In genomic region chr7:30751257-30751650, GRCh38 we compare ENCODE assay signal across 13 cellular contexts. TPM values are rescaled to one million over a fixed set of nuclear protein-coding genes. Genes with fewer than 3 reads are reported as not detected.
A peak's percentile ranks its signal among the peaks of the same experiment; 100 is the strongest.
DNase-seq lines count a peak whose midpoint lies in the region; ATAC-seq and TF ChIP-seq lines count a peak whose summit lies in the region.
"Had no signal": no experiment of that assay in that cellular context is flagged by ENCODE, and none has a peak within 500 bp of the region (broad histone marks: within the 10 kb centered on the region; RNA-seq: fewer than 3 reads in every experiment).

No MANE protein-coding gene starts in this region.

- H3K36me3 ChIP-seq in heart left ventricle: peaks cover 0 to 12% (median 0%) of the 10 kb centered on the region in 9 donors
- no peaks in the 10 kb centered on the region for H3K36me3 ChIP-seq in hepatocyte (replicated peaks; ENCODE audit: insufficient read depth, low read depth)
- no peaks in the 10 kb centered on the region for H3K36me3 ChIP-seq in rectal smooth muscle tissue (ENCODE audit: control insufficient read depth, insufficient read depth, low read length)
- no peaks in the 10 kb centered on the region for H3K36me3 ChIP-seq in uterus
- H3K36me3 ChIP-seq: ovary had no signal

- H3K4me3 ChIP-seq in heart left ventricle: peak overlapping the region in 9 of 12 donors; percentile 43 to 69 (median 51)
- H3K4me3 ChIP-seq in hepatocyte: no peak overlapping the region
- peak overlapping the region; percentile 10 for H3K4me3 ChIP-seq in rectal smooth muscle tissue (ENCODE audit: low read length)
- no peak overlapping the region for H3K4me3 ChIP-seq in uterus
- H3K4me3 ChIP-seq: ovary had no signal

- 46 to 66% (median 58%) methylated on average over 6 of the region's 6 CpGs for WGBS in heart left ventricle, 4 donors
- WGBS in hepatocyte (ENCODE audit: low lambda C conversion rate, missing lambda C conversion rate): 64% methylated on average over 6 of the region's 6 CpGs

- H4K20me1 ChIP-seq in hepatocyte (ENCODE audit: insufficient read depth, poor library complexity, severe bottlenecking): no peaks in the 10 kb centered on the region

- no peaks in the 10 kb centered on the region for H3K27me3 ChIP-seq in heart left ventricle
- H3K27me3 ChIP-seq in hepatocyte: no peaks in the 10 kb centered on the region
- H3K27me3 ChIP-seq in rectal smooth muscle tissue (ENCODE audit: control insufficient read depth, insufficient read depth, low read length): no peaks in the 10 kb centered on the region
- no peaks in the 10 kb centered on the region for H3K27me3 ChIP-seq in uterus
- H3K27me3 ChIP-seq: ovary had no signal

- H3K79me2 ChIP-seq in hepatocyte: no peaks in the 10 kb centered on the region

- intact Hi-C loops in heart left ventricle (cut with DNase I): loop anchor here in 1 of 10 donors (5.0 kb wide), 1 partner anchor 36 kb away; no protein-coding TSS in a partner anchor
- intact Hi-C loops in cardiac septum (cut with DNase I): loop anchor here (5.0 kb wide), 2 partner anchors 46 to 161 kb away; partner anchors contain the start of gene AQP1
- intact Hi-C loops in uterus (cut with DNase I; ENCODE audit: low total_unique reads): no loop called here

- DNase-seq in heart left ventricle: no peak
- no peak for DNase-seq in cardiac septum (ENCODE audit: low spot score)
- no peak for DNase-seq in hepatocyte (ENCODE audit: low spot score)
- DNase-seq in uterus: no peak
- no peak for DNase-seq in GDM1 (lab: John Stamatoyannopoulos, UW)
- no peak for DNase-seq in NCI-H2107 treated with DMSO at 0.1 percent for 48 hours (lab: John Stamatoyannopoulos, UW; ENCODE audit: unreplicated experiment)
- DNase-seq: H9; NCI-H774; RPMI8226; stimulated activated naive CD4-positive, alpha-beta T cell had no signal

- H3K4me1 ChIP-seq in heart left ventricle (peaks cover 0 to 67% (median 41%) of the 10 kb centered on the region in 12 donors), hepatocyte (ENCODE audit: insufficient read depth) (peaks cover 11% of the 10 kb centered on the region), rectal smooth muscle tissue (ENCODE audit: control insufficient read depth, insufficient read depth, low read length) (peaks cover 35% of the 10 kb centered on the region), uterus (peaks cover 0 to 7% of the 10 kb centered on the region in 2 donors)

- no peak overlapping the region for H2AFZ ChIP-seq in hepatocyte

- H3K4me2 ChIP-seq in hepatocyte: peak overlapping the region; percentile 18

- H3K27ac ChIP-seq in heart left ventricle: peak overlapping the region; percentile 67 to 91 (median 82)
- peak overlapping the region; percentile 81 for H3K27ac ChIP-seq in hepatocyte
- H3K27ac ChIP-seq in rectal smooth muscle tissue (ENCODE audit: low read depth, low read length): peak overlapping the region; percentile 77
- peak overlapping the region; percentile 65 to 81 for H3K27ac ChIP-seq in uterus
- H3K27ac ChIP-seq: ovary had no signal

- TF ChIP-seq CTCF in heart left ventricle (IDR thresholded peaks at IDR 0.05) (no peak), hepatocyte (IDR thresholded peaks at IDR 0.05; ENCODE audit: poor library complexity) (no peak), uterus (IDR thresholded peaks at IDR 0.05) (no peak)

- no peaks in the 10 kb centered on the region for H3K9me2 ChIP-seq in hepatocyte (replicated peaks; ENCODE audit: insufficient read depth)

- no peak for TF ChIP-seq POLR2A in heart left ventricle (IDR thresholded peaks at IDR 0.05)
- TF ChIP-seq POLR2A in uterus (IDR thresholded peaks at IDR 0.05): no peak

- H3K9ac ChIP-seq in rectal smooth muscle tissue (ENCODE audit: low read length): no peak overlapping the region

- H3K9me3 ChIP-seq in heart left ventricle (no peaks in the 10 kb centered on the region), hepatocyte (ENCODE audit: low read depth) (no peaks in the 10 kb centered on the region), uterus (no peaks in the 10 kb centered on the region)
- H3K9me3 ChIP-seq: ovary had no signal

- ATAC-seq in heart left ventricle: no peak
- ATAC-seq in GM21717 (IDR thresholded peaks at IDR 0.05; ENCODE audit: unreplicated experiment): no peak

RNA-seq across cellular contexts. Expression of gene INMT, which starts 0.7 kb away (rescaled TPM):
- 10 to 100 TPM; 11.7 to 88.1 (median 29.6) TPM for total RNA-seq in heart left ventricle
- 10 to 100 TPM; 15.7 to 27.9 TPM for polyA plus RNA-seq in heart left ventricle
- total RNA-seq in cardiac septum: 17.3 TPM
- 18.1 and 18.4 TPM in 2 replicates for total RNA-seq in hepatocyte
- polyA plus RNA-seq in hepatocyte: 17.4 and 22.0 TPM in 2 replicates
- total RNA-seq in uterus: 10 to 100 TPM in 3 of 4 donors, 1 to 10 TPM in 1; 6.5 to 29.2 (median 20.0) TPM

RNA-seq across cellular contexts. Expression of gene MINDY4, which starts 20.0 kb away (rescaled TPM):
- total RNA-seq in heart left ventricle (1 to 10 TPM; 2.4 to 6.0 (median 3.1) TPM), cardiac septum (2.1 TPM), hepatocyte (3.1 and 6.3 TPM in 2 replicates), uterus (10 to 100 TPM; 14.7 to 23.8 (median 16.9) TPM)
- polyA plus RNA-seq in heart left ventricle (1 to 10 TPM; 1.3 to 2.4 TPM), hepatocyte (4.4 and 5.2 TPM in 2 replicates)

Comparison
In these comparisons a context has a peak if more than half of its experiments do, and no peak if none do; other contexts are left out.
1. H3K4me3 ChIP-seq: peak in heart left ventricle (9 of 12) and rectal smooth muscle tissue (single experiment); none in hepatocyte (single experiment) and uterus (0 of 2).
2. Peak in every context shown above with its lines, with median percentiles within 50 percentile points of each other: H3K27ac ChIP-seq.